In genomic region chrX:134718329-134719317, GRCh38 we compare ENCODE assay signal across 8 cellular contexts.
DNase-seq lines count a peak whose midpoint lies in the region; ATAC-seq and TF ChIP-seq lines count a peak whose summit lies in the region.

No MANE protein-coding gene starts in this region.

- CTCF ChIA-PET in activated CD4-positive, alpha-beta memory T cell treated with anti-CD3 and anti-CD28 coated beads for 36 hours (lab: Charles Lee), result no interaction called here

- H3K27me3 Mint-ChIP-seq in activated CD4-positive, alpha-beta memory T cell treated with anti-CD3 and anti-CD28 coated beads for 36 hours, result peaks cover 3% of the 10 kb centered on the region
- H3K27me3 Mint-ChIP-seq in type B pancreatic cell, result no peaks in the 10 kb centered on the region

- H3K36me3 ChIP-seq in HUES48 (ENCODE audit: control insufficient read depth, insufficient read depth, low read length), result no peaks in the 10 kb centered on the region

- H3K4me3 ChIP-seq in AG09309 (ENCODE audit: control insufficient read depth, low read depth, low read length) (no peak overlapping the region), HUES48 (ENCODE audit: low read depth, low read length) (no peak overlapping the region)

- H3K27ac Mint-ChIP-seq in activated CD4-positive, alpha-beta memory T cell treated with anti-CD3 and anti-CD28 coated beads for 36 hours, result no peak overlapping the region
- H3K27ac Mint-ChIP-seq in type B pancreatic cell, result peak overlapping the region; percentile 19

- peaks cover 11% of the 10 kb centered on the region for H3K4me1 Mint-ChIP-seq in activated CD4-positive, alpha-beta memory T cell treated with anti-CD3 and anti-CD28 coated beads for 36 hours (ENCODE audit: low read depth)
- H3K4me1 Mint-ChIP-seq in type B pancreatic cell (ENCODE audit: unreplicated experiment), result peaks cover 5% of the 10 kb centered on the region

- H3K9me3 ChIP-seq in HUES48 (ENCODE audit: control insufficient read depth, insufficient read depth, low read length), result no peaks in the 10 kb centered on the region

- POLR2A ChIA-PET in activated CD4-positive, alpha-beta memory T cell treated with anti-CD3 and anti-CD28 coated beads for 36 hours (lab: Charles Lee), result no interaction called here

- H3K4me1 ChIP-seq in HUES48 (ENCODE audit: control insufficient read depth, insufficient read depth, low read length), result peaks cover 30% of the 10 kb centered on the region

- H3K9ac ChIP-seq in HUES48 (ENCODE audit: low read depth, low read length), result no peak overlapping the region

- H3K4me3 Mint-ChIP-seq in activated CD4-positive, alpha-beta memory T cell treated with anti-CD3 and anti-CD28 coated beads for 36 hours, result no peak overlapping the region
- no peak overlapping the region for H3K4me3 Mint-ChIP-seq in type B pancreatic cell

- peak; percentile 85 for ATAC-seq in GM18867 (IDR thresholded peaks at IDR 0.05; ENCODE audit: unreplicated experiment)
- ATAC-seq in HG02571 (IDR thresholded peaks at IDR 0.05; ENCODE audit: unreplicated experiment), result no peak

- DNase-seq in AG09309 (ENCODE audit: low read depth) (peak; percentile 97), hepatic stellate cell (ENCODE audit: low spot score) (peak; percentile 69), type B pancreatic cell (ENCODE audit: extremely low spot score, unreplicated experiment) (no peak), middle frontal gyrus (ENCODE audit: extremely low spot score, low spot score) (no peak)
- peak; percentile 56 for DNase-seq in activated CD4-positive, alpha-beta memory T cell treated with anti-CD3 and anti-CD28 coated beads for 36 hours

- H3K36me3 Mint-ChIP-seq in activated CD4-positive, alpha-beta memory T cell treated with anti-CD3 and anti-CD28 coated beads for 36 hours, result no peaks in the 10 kb centered on the region
- no peaks in the 10 kb centered on the region for H3K36me3 Mint-ChIP-seq in type B pancreatic cell

- H3K9me3 Mint-ChIP-seq in activated CD4-positive, alpha-beta memory T cell treated with anti-CD3 and anti-CD28 coated beads for 36 hours, result no peaks in the 10 kb centered on the region
- H3K9me3 Mint-ChIP-seq in type B pancreatic cell, result peaks cover 6% of the 10 kb centered on the region

- H3K27me3 ChIP-seq in HUES48 (ENCODE audit: control insufficient read depth, insufficient read depth, low read length), result no peaks in the 10 kb centered on the region

- intact Hi-C loops in activated CD4-positive, alpha-beta memory T cell treated with anti-CD3 and anti-CD28 coated beads for 36 hours (cut with micrococcal nuclease), result loop anchor here (1.0 to 2.0 kb wide), 2 partner anchors 64 to 120 kb away; no protein-coding TSS in a partner anchor

- peak overlapping the region; percentile 56 for H3K27ac ChIP-seq in HUES48 (ENCODE audit: low read depth, low read length)

- TF ChIP-seq CTCF in AG09309 (IDR thresholded peaks at IDR 0.05; ENCODE audit: control insufficient read depth, insufficient read depth, low read depth, low read length, missing control alignments) (peak; percentile 35), type B pancreatic cell (conservative IDR thresholded peaks at IDR 0.05) (no peak)

Comparison
In these comparisons a context has a peak if more than half of its experiments do, and no peak if none do; other contexts are left out.
1. DNase-seq: peak in AG09309 (single experiment), activated CD4-positive, alpha-beta memory T cell treated with anti-CD3 and anti-CD28 coated beads for 36 hours (single experiment) and hepatic stellate cell (single experiment); none in type B pancreatic cell (single experiment) and middle frontal gyrus (single experiment).